In the genomic region with DNA sequence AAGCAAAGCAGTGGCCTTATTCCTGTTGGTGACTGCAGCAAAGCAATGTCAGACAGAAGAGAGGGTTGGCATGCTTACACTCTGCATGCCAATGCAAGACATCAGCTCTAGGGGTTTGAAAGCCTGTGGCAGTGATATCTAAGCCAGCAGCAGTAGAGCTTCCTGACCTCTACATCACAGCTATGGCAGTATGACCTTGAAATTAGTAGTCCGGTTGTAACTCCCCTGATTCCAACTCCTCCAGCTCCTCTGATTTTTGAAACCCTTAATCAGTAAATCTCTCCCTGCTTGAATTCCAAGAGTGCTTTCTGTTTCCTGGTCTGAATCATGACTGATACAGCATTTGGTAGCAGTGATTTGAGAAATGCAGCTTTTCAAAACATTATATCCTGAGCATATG, we compare ENCODE assay signal across 15 cellular contexts. TPM values are rescaled to one million over a fixed set of nuclear protein-coding genes. Genes with fewer than 3 reads are reported as not detected.
DNase-seq lines count a peak whose midpoint lies in the region; ATAC-seq and TF ChIP-seq lines count a peak whose summit lies in the region.
"Had no signal": no experiment of that assay in that cellular context is flagged by ENCODE, and none has a peak within 500 bp of the region (broad histone marks: within the 10 kb centered on the region; RNA-seq: fewer than 3 reads in every experiment).

No MANE protein-coding gene starts in this region.

- no peaks in the 10 kb centered on the region for H3K4me1 Mint-ChIP-seq in Caco-2 (ENCODE audit: low read depth, unreplicated experiment)
- H3K4me1 Mint-ChIP-seq: nephron progenitor cell had no signal

- H3K4me3 ChIP-seq in A673 (ENCODE audit: low read depth, low read length, poor library complexity, severe bottlenecking) (no peak overlapping the region), fibroblast of villous mesenchyme (ENCODE audit: low read depth, low read length) (no peak overlapping the region), Caco-2 (ENCODE audit: low read depth, low read length) (no peak overlapping the region)
- H3K4me3 ChIP-seq: SK-N-MC, vagina had no signal

- H3K27me3 ChIP-seq in A673 (replicated peaks; ENCODE audit: insufficient read depth, low read depth, low read length, poor library complexity) (no peaks in the 10 kb centered on the region), Caco-2 (replicated peaks; ENCODE audit: control insufficient read depth, insufficient read depth, low read length) (no peaks in the 10 kb centered on the region)
- H3K27me3 ChIP-seq: vagina had no signal

- H3K27me3 Mint-ChIP-seq in Caco-2 (ENCODE audit: insufficient read depth, unreplicated experiment) = no peaks in the 10 kb centered on the region

- no peaks in the 10 kb centered on the region for H3K36me3 Mint-ChIP-seq in Caco-2 (ENCODE audit: insufficient read depth, unreplicated experiment)

- POLR2A ChIA-PET in A673 (lab: Charles Lee; ENCODE audit: low non-redundant PET) = interaction anchor here (0.6 kb wide), 1 partner anchor 225 kb away, joined by 4 read pairs; no protein-coding TSS in a partner anchor
- POLR2A ChIA-PET in Caco-2 (lab: Charles Lee) = no interaction called here

- H3K9me3 Mint-ChIP-seq in Caco-2 (ENCODE audit: unreplicated experiment) = no peaks in the 10 kb centered on the region
- H3K9me3 Mint-ChIP-seq: nephron progenitor cell had no signal

- H3K4me3 Mint-ChIP-seq in Caco-2 (ENCODE audit: unreplicated experiment) = no peak overlapping the region
- H3K4me3 Mint-ChIP-seq: activated CD8-positive, alpha-beta T cell treated with anti-CD3 and anti-CD28 coated beads, Interleukin-2, amount 10 ng/mL, durations not matched to agents 7 days and 5 days; nephron progenitor cell had no signal

- no peak overlapping the region for H3K27ac Mint-ChIP-seq in Caco-2 (ENCODE audit: unreplicated experiment)
- H3K27ac Mint-ChIP-seq: activated CD8-positive, alpha-beta T cell treated with anti-CD3 and anti-CD28 coated beads, Interleukin-2, amount 10 ng/mL, durations not matched to agents 7 days and 5 days; nephron progenitor cell had no signal

- no peak for ATAC-seq in activated CD4-positive, CD25-positive, alpha-beta regulatory T cell treated with anti-CD3 and anti-CD28 coated beads, Interleukin-2, amount 50 U/mL, for 24 hours
- no peak for ATAC-seq in left lobe of liver
- ATAC-seq: activated CD8-positive, alpha-beta T cell treated with anti-CD3 and anti-CD28 coated beads, Interleukin-2, amount 10 ng/mL, durations not matched to agents 7 days and 5 days had no signal

- CTCF ChIA-PET in A673 (lab: Charles Lee) (no interaction called here), Caco-2 (lab: Charles Lee) (no interaction called here)

- peak overlapping the region; percentile 16 for H3K27ac ChIP-seq in A673 (ENCODE audit: low read depth, low read length, poor library complexity, severe bottlenecking)
- H3K27ac ChIP-seq: SK-N-MC, vagina had no signal

- H3K9me3 ChIP-seq in A673 (ENCODE audit: low read depth, low read length, poor library complexity, severe bottlenecking) (no peaks in the 10 kb centered on the region), Caco-2 (no peaks in the 10 kb centered on the region)
- H3K9me3 ChIP-seq: vagina had no signal

- intact Hi-C loops in A673 (cut with micrococcal nuclease; ENCODE audit: unreplicated experiment) (no loop called here), Caco-2 (cut with micrococcal nuclease; ENCODE audit: unreplicated experiment) (no loop called here)

- H3K36me3 ChIP-seq in A673 (ENCODE audit: insufficient read depth, low read length, poor library complexity, severe bottlenecking) (no peaks in the 10 kb centered on the region), Caco-2 (ENCODE audit: control insufficient read depth, insufficient read depth, low read length) (no peaks in the 10 kb centered on the region)
- H3K36me3 ChIP-seq: vagina had no signal

- TF ChIP-seq CTCF in A673 (conservative IDR thresholded peaks at IDR 0.05; ENCODE audit: low read depth, low read length) (no peak), fibroblast of villous mesenchyme (IDR thresholded peaks at IDR 0.05; ENCODE audit: insufficient read depth, low read depth, low read length) (no peak), Caco-2 (IDR thresholded peaks at IDR 0.05; ENCODE audit: insufficient read depth in 1 of 2, low read depth in 1 of 2, low read length in 1 of 2, severe bottlenecking in 1 of 2, unreplicated experiment in 1 of 2) (no peak)

- DNase-seq in A673 (ENCODE audit: low spot score) (peak; percentile 14), HCEC 1CT (peak; percentile 50), astrocyte of the hippocampus (ENCODE audit: low read depth, low spot score) (peak; percentile 43), fibroblast of villous mesenchyme (ENCODE audit: low read depth) (peak; percentile 19), SIG-M5 treated with dmso at 0.1 percent for 504 hours (lab: John Stamatoyannopoulos, UW; ENCODE audit: unreplicated experiment) (no peak), Caco-2 (no peak), left lobe of liver (ENCODE audit: low spot score) (no peak)
- DNase-seq: activated CD8-positive, alpha-beta T cell treated with anti-CD3 and anti-CD28 coated beads, Interleukin-2, amount 10 ng/mL, durations not matched to agents 7 days and 5 days; NCI-H1930; NCI-H510A treated with DMSO at 0.1 percent for 48 hours; nephron progenitor cell; retina had no signal

- BruUV-seq in A673 (replicated peaks; lab: Mats Ljungman, UMichigan) = no TSS peak
- BruUV-seq in Caco-2 (replicated peaks; lab: Mats Ljungman, UMichigan) = no TSS peak

- H3K4me1 ChIP-seq in A673 (ENCODE audit: insufficient read depth, low read length, poor library complexity, severe bottlenecking) (peaks cover 22% of the 10 kb centered on the region), Caco-2 (no peaks in the 10 kb centered on the region)
- H3K4me1 ChIP-seq: vagina had no signal

RNA-seq across cellular contexts. Expression of a gene that starts 60.0 kb away (rescaled TPM):
- total RNA-seq in A673 (2021) (9.9 and 11.0 TPM in 2 replicates), fibroblast of villous mesenchyme (1.6 and 2.2 TPM in 2 replicates), Caco-2 (2022) (0.30 TPM in 1 of 2 replicates, not detected in the other), left lobe of liver (0.25 TPM)
- total RNA-seq: activated CD8-positive, alpha-beta T cell treated with anti-CD3 and anti-CD28 coated beads, Interleukin-2, amount 10 ng/mL, durations not matched to agents 7 days and 5 days had no signal

Comparison
In these comparisons a context has a peak if more than half of its experiments do, and no peak if none do; other contexts are left out.
1. DNase-seq: peak in A673 (single experiment), HCEC 1CT (single experiment), astrocyte of the hippocampus (single experiment) and fibroblast of villous mesenchyme (single experiment); none in SIG-M5 treated with dmso at 0.1 percent for 504 hours (single experiment), Caco-2 (0 of 2) and left lobe of liver (single experiment).